In the genomic region with DNA sequence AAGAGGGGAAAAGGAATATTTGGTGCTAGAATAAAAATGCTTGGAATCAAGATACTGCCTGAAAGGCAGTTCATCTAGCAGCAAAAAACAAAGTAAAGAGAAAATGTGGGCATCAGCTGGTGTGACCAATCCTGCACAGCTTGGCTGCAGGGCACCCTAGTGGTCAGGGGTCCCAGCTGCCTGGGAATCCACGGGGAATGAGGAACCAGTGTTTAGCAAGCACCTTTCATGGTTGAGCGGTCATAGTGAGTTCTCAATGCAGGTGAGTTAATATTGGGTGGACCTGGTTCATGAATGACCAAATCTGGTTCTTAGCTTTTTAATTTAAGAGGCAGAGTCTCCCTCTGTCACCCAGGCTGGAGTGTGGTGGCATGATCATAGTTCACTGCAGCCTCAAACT, we compare ENCODE assay signal across 15 cellular contexts. TPM values are rescaled to one million over a fixed set of nuclear protein-coding genes. Genes with fewer than 3 reads are reported as not detected.
DNase-seq lines count a peak whose midpoint lies in the region; ATAC-seq and TF ChIP-seq lines count a peak whose summit lies in the region.
"Had no signal": no experiment of that assay in that cellular context is flagged by ENCODE, and none has a peak within 500 bp of the region (broad histone marks: within the 10 kb centered on the region; RNA-seq: fewer than 3 reads in every experiment).

No MANE protein-coding gene starts in this region.

- H3K9me3 Mint-ChIP-seq in activated CD4-positive, alpha-beta T cell treated with anti-CD3 and anti-CD28 coated beads for 36 hours (ENCODE audit: low read depth) = no peaks in the 10 kb centered on the region
- H3K9me3 Mint-ChIP-seq in effector memory CD8-positive, alpha-beta T cell = no peaks in the 10 kb centered on the region

- H2AFZ ChIP-seq in HCT116 (ENCODE audit: low read depth, low read length, poor library complexity, severe bottlenecking) = no peak overlapping the region

- no peak overlapping the region for H3K4me3 ChIP-seq in HCT116 (replicated peaks in 1 of 2; ENCODE audit: low read depth in 1 of 2, low read length in 2 of 2)
- H3K4me3 ChIP-seq in astrocyte of the spinal cord (ENCODE audit: low read depth, low read length) = no peak overlapping the region
- no peak overlapping the region for H3K4me3 ChIP-seq in gastrocnemius medialis
- H3K4me3 ChIP-seq: gastroesophageal sphincter, lower lobe of right lung had no signal

- H3K4me1 Mint-ChIP-seq in activated CD4-positive, alpha-beta T cell treated with anti-CD3 and anti-CD28 coated beads for 36 hours = no peaks in the 10 kb centered on the region
- no peaks in the 10 kb centered on the region for H3K4me1 Mint-ChIP-seq in effector memory CD8-positive, alpha-beta T cell (ENCODE audit: low read depth in 2 of 2)

- H3K4me3 Mint-ChIP-seq in activated CD4-positive, alpha-beta T cell treated with anti-CD3 and anti-CD28 coated beads for 36 hours = no peak overlapping the region
- no peak overlapping the region for H3K4me3 Mint-ChIP-seq in effector memory CD8-positive, alpha-beta T cell
- H3K4me3 Mint-ChIP-seq: naive thymus-derived CD4-positive, alpha-beta T cell had no signal

- no peak overlapping the region for H3K4me2 ChIP-seq in HCT116 (ENCODE audit: low read length)

- BruUV-seq in HCT116 (replicated peaks; lab: Mats Ljungman, UMichigan) = no TSS peak

- TF ChIP-seq POLR2A in HCT116 (IDR thresholded peaks at IDR 0.05; ENCODE audit: borderline replicate concordance, extremely low read depth, insufficient read depth, insufficient read length) (no peak), gastrocnemius medialis (IDR thresholded peaks at IDR 0.05) (no peak)

- intact Hi-C loops in HCT116 (cut with micrococcal nuclease) (no loop called here), gastrocnemius medialis (cut with DNase I; ENCODE audit: low total_unique reads) (no loop called here)
- intact Hi-C loops in activated CD4-positive, alpha-beta T cell treated with anti-CD3 and anti-CD28 coated beads for 36 hours (cut with DNase I, micrococcal nuclease) = no loop called here

- H3K27ac ChIP-seq in HCT116 (ENCODE audit: low read depth, low read length) = no peak overlapping the region
- H3K27ac ChIP-seq in gastrocnemius medialis = peak overlapping the region in 3 of 4 donors; percentile 30 to 80 (median 35)
- H3K27ac ChIP-seq: C4-2B, gastroesophageal sphincter, lower lobe of right lung had no signal

- no peaks in the 10 kb centered on the region for H3K36me3 Mint-ChIP-seq in activated CD4-positive, alpha-beta T cell treated with anti-CD3 and anti-CD28 coated beads for 36 hours (ENCODE audit: low read depth)
- no peaks in the 10 kb centered on the region for H3K36me3 Mint-ChIP-seq in effector memory CD8-positive, alpha-beta T cell (ENCODE audit: insufficient read depth)
- H3K36me3 Mint-ChIP-seq: naive thymus-derived CD4-positive, alpha-beta T cell had no signal

- RAD21 ChIA-PET in HCT116 (lab: Charles Lee; ENCODE audit: low non-redundant PET in 1 of 2, low total read pairs in 2 of 2, uncharacterized antibody in 2 of 2, unreplicated experiment in 2 of 2) = no interaction called here

- TF ChIP-seq CTCF in HCT116 (IDR thresholded peaks at IDR 0.05 in 2 of 3, conservative IDR thresholded peaks at IDR 0.05 in 1 of 3; ENCODE audit: borderline replicate concordance in 1 of 3, insufficient read depth in 1 of 3, low read depth in 2 of 3, low read length in 2 of 3) (0 out of 6 replicates have a peak, but pooled peaks of 2 of the 3 experiments have one; percentile 15 to 19), astrocyte of the spinal cord (IDR thresholded peaks at IDR 0.05; ENCODE audit: low read depth, low read length) (peak; percentile 15), gastrocnemius medialis (IDR thresholded peaks at IDR 0.05 in 4 of 5, conservative IDR thresholded peaks at IDR 0.05 in 1 of 5) (no peak)

- CTCF ChIA-PET in HCT116 (lab: Charles Lee) = no interaction called here
- CTCF ChIA-PET in activated CD4-positive, alpha-beta T cell treated with anti-CD3 and anti-CD28 coated beads for 36 hours (lab: Charles Lee) = no interaction called here

- H3K4me1 ChIP-seq in HCT116 (ENCODE audit: control insufficient read depth in 1 of 2, insufficient read depth in 2 of 2, low read length in 2 of 2) (no peaks in the 10 kb centered on the region), gastrocnemius medialis (peaks cover 14 to 20% of the 10 kb centered on the region in 2 donors)
- H3K4me1 ChIP-seq: lower lobe of right lung had no signal

- H3K27me3 Mint-ChIP-seq in activated CD4-positive, alpha-beta T cell treated with anti-CD3 and anti-CD28 coated beads for 36 hours = peaks cover 8% of the 10 kb centered on the region
- peaks cover 15 to 18% of the 10 kb centered on the region in 2 donors for H3K27me3 Mint-ChIP-seq in effector memory CD8-positive, alpha-beta T cell

- H3K36me3 ChIP-seq in HCT116 (ENCODE audit: control insufficient read depth in 1 of 2, insufficient read depth in 2 of 2, low read length in 2 of 2) (no peaks in the 10 kb centered on the region), gastrocnemius medialis (peaks cover 0 to 10% of the 10 kb centered on the region in 2 donors)
- H3K36me3 ChIP-seq: gastroesophageal sphincter, lower lobe of right lung had no signal

- H3K9ac ChIP-seq in HCT116 (ENCODE audit: low read length) = no peak overlapping the region

- TF ChIP-seq RAD21 in HCT116 (IDR thresholded peaks at IDR 0.05; ENCODE audit: low read depth) = peak; percentile 14; the same call in 1 of the 2 replicates

- in situ Hi-C loops in astrocyte of the spinal cord (cut with HindIII; ENCODE audit: low sequenced_read_pairs) (no loop called here), gastrocnemius medialis (cut with MboI; ENCODE audit: low sequenced_read_pairs in 4 of 4) (no loop called here)

- POLR2A ChIA-PET in HCT116 (lab: Charles Lee) = no interaction called here
- POLR2A ChIA-PET in activated CD4-positive, alpha-beta T cell treated with anti-CD3 and anti-CD28 coated beads for 36 hours (lab: Charles Lee) = no interaction called here

- no peaks in the 10 kb centered on the region for H3K79me2 ChIP-seq in HCT116 (ENCODE audit: insufficient read depth, low read length)

- ATAC-seq in GM19463 (IDR thresholded peaks at IDR 0.05; ENCODE audit: unreplicated experiment) (peak; percentile 28), HCT116 (peak; percentile 54; the same call in 1 of the 2 replicates), gastrocnemius medialis (no peak), HG02840 (IDR thresholded peaks at IDR 0.05; ENCODE audit: low FRiP score, unreplicated experiment) (no peak)
- no peak for ATAC-seq in activated CD4-positive, alpha-beta T cell treated with anti-CD3 and anti-CD28 coated beads for 36 hours
- no peak for ATAC-seq in effector memory CD8-positive, alpha-beta T cell (replicated peaks)
- ATAC-seq: gastroesophageal sphincter; lower lobe of right lung; naive thymus-derived CD4-positive, alpha-beta T cell had no signal

- H3K27ac Mint-ChIP-seq in activated CD4-positive, alpha-beta T cell treated with anti-CD3 and anti-CD28 coated beads for 36 hours = no peak overlapping the region
- no peak overlapping the region for H3K27ac Mint-ChIP-seq in effector memory CD8-positive, alpha-beta T cell
- H3K27ac Mint-ChIP-seq: naive thymus-derived CD4-positive, alpha-beta T cell had no signal

- DNase-seq in HCT116 (ENCODE audit: low read depth, low spot score) (no peak), astrocyte of the spinal cord (ENCODE audit: low read depth, low spot score) (no peak), gastrocnemius medialis (no peak)
- DNase-seq in activated CD4-positive, alpha-beta T cell treated with anti-CD3 and anti-CD28 coated beads for 36 hours = no peak
- DNase-seq in effector memory CD8-positive, alpha-beta T cell = no peak
- DNase-seq: amniotic stem cell; IMR-90; lower lobe of right lung; naive thymus-derived CD4-positive, alpha-beta T cell; NCI-H82; RPMI8226 had no signal

- H3K9me3 ChIP-seq in HCT116 (ENCODE audit: control insufficient read depth in 1 of 2, insufficient read depth in 1 of 2, low read depth in 1 of 2, low read length in 2 of 2) = no peaks in the 10 kb centered on the region
- H3K9me3 ChIP-seq in gastrocnemius medialis = no peaks in the 10 kb centered on the region
- H3K9me3 ChIP-seq: gastroesophageal sphincter, lower lobe of right lung had no signal

- H3K9me2 ChIP-seq in HCT116 (ENCODE audit: insufficient read depth) = no peaks in the 10 kb centered on the region

- H3K27me3 ChIP-seq in HCT116 (ENCODE audit: insufficient read depth, low read length) = no peaks in the 10 kb centered on the region
- H3K27me3 ChIP-seq in gastrocnemius medialis = no peaks in the 10 kb centered on the region
- H3K27me3 ChIP-seq: gastroesophageal sphincter had no signal

- H4K20me1 ChIP-seq in HCT116 (ENCODE audit: insufficient read depth) = no peaks in the 10 kb centered on the region

TF ChIP-seq in HCT116, 20 proteins besides CTCF, POLR2A, EP300 and RAD21:
- TF ChIP-seq TCF7L2 (IDR thresholded peaks at IDR 0.05; ENCODE audit: borderline replicate concordance, extremely low read depth, insufficient read depth, insufficient read length) (no peak), EGR1 (IDR thresholded peaks at IDR 0.05; ENCODE audit: low read depth) (no peak), ELF1 (IDR thresholded peaks at IDR 0.05; ENCODE audit: borderline replicate concordance, low read depth) (no peak), SP1 (IDR thresholded peaks at IDR 0.05; ENCODE audit: low read depth) (no peak), SRF (IDR thresholded peaks at IDR 0.05; ENCODE audit: low read depth) (no peak), EZH2phosphoT487 (IDR thresholded peaks at IDR 0.05; ENCODE audit: borderline replicate concordance) (no peak), SIN3A (IDR thresholded peaks at IDR 0.05; ENCODE audit: low read depth) (no peak)
- TF ChIP-seq, protein P1, sequence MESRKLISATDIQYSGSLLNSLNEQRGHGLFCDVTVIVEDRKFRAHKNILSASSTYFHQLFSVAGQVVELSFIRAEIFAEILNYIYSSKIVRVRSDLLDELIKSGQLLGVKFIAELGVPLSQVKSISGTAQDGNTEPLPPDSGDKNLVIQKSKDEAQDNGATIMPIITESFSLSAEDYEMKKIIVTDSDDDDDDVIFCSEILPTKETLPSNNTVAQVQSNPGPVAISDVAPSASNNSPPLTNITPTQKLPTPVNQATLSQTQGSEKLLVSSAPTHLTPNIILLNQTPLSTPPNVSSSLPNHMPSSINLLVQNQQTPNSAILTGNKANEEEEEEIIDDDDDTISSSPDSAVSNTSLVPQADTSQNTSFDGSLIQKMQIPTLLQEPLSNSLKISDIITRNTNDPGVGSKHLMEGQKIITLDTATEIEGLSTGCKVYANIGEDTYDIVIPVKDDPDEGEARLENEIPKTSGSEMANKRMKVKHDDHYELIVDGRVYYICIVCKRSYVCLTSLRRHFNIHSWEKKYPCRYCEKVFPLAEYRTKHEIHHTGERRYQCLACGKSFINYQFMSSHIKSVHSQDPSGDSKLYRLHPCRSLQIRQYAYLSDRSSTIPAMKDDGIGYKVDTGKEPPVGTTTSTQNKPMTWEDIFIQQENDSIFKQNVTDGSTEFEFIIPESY (IDR thresholded peaks at IDR 0.05; ENCODE audit: extremely low read depth, insufficient replicate concordance, low read length) = no peak

RNA-seq across cellular contexts. Expression of a gene that starts 53.3 kb away (rescaled TPM):
- total RNA-seq in HCT116 (2021; ENCODE audit: unreplicated experiment) (3.8 TPM), gastrocnemius medialis (100 to 1,000 TPM; 208 to 439 (median 295) TPM)
- polyA plus RNA-seq in HCT116 (2012) = 1.5 and 1.9 TPM in 2 replicates
- not detected for total RNA-seq in activated CD4-positive, alpha-beta T cell treated with anti-CD3 and anti-CD28 coated beads for 36 hours
- total RNA-seq: naive thymus-derived CD4-positive, alpha-beta T cell had no signal
- polyA plus RNA-seq: naive thymus-derived CD4-positive, alpha-beta T cell had no signal

Comparison
In these comparisons a context has a peak if more than half of its experiments do, and no peak if none do; other contexts are left out.
1. ATAC-seq: peak in GM19463 (single experiment) and HCT116 (single experiment); none in gastrocnemius medialis (0 of 2), activated CD4-positive, alpha-beta T cell treated with anti-CD3 and anti-CD28 coated beads for 36 hours (single experiment), effector memory CD8-positive, alpha-beta T cell (single experiment) and HG02840 (single experiment).
2. CTCF ChIP-seq: peak in HCT116 (2 of 3) and astrocyte of the spinal cord (single experiment); none in gastrocnemius medialis (0 of 5).
3. RNA of a gene that starts 53.3 kb away (total RNA-seq): 208 to 439 TPM in gastrocnemius medialis; 3.8 TPM in HCT116 (single experiment) and not detected in activated CD4-positive, alpha-beta T cell treated with anti-CD3 and anti-CD28 coated beads for 36 hours; every median in the first group is over 10 times any median in the second.